In the genomic region with DNA sequence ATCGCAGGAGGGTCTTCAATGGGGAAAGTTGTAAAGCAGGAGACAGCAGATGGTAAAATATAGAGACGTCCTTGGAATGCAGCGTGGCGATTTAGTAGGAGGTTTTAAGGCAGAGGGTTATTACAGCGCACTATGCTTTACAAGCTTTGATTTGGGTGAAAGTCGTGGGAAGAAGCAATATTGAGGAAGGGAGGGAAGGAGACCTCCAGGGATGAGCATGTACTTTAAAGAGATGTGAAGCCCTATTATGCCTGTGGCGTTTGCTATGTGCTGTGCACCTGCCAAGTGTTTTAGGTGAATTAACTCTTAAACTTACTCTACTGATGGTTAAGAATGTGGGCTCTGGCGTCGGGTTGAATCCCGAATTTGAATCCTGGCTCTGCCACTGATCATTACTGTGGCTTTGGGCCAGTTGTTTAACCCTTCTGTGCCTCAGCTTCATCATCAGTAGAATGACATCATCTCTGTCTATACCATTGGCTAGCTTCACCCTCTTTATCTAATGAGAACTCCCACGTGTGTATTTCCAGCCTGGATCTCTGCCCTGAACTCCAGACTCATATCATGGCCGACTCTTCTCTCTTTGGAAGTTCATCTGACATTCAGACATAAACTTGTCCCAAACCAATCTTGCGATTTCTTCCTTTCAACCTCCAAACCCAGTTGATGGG, we compare ENCODE assay signal across 10 cellular contexts. TPM values are rescaled to one million over a fixed set of nuclear protein-coding genes. Genes with fewer than 3 reads are reported as not detected.
DNase-seq lines count a peak whose midpoint lies in the region; ATAC-seq, FAIRE-seq and TF ChIP-seq lines count a peak whose summit lies in the region.
"Had no signal": no experiment of that assay in that cellular context is flagged by ENCODE, and none has a peak within 500 bp of the region (broad histone marks: within the 10 kb centered on the region; RNA-seq: fewer than 3 reads in every experiment).

No MANE protein-coding gene starts in this region.

- H3K4me3 ChIP-seq in SJCRH30: peak overlapping the region; percentile 85
- H3K4me3 ChIP-seq in heart right ventricle: peak overlapping the region; percentile 61 to 94 (median 79)
- peak overlapping the region; percentile 77 to 83 for H3K4me3 ChIP-seq in small intestine (ENCODE audit: low read depth in 1 of 2, low read length in 2 of 2)

- H3K9me3 ChIP-seq in SJCRH30 (replicated peaks): no peaks in the 10 kb centered on the region
- H3K9me3 ChIP-seq in heart right ventricle: no peaks in the 10 kb centered on the region
- H3K9me3 ChIP-seq in small intestine (ENCODE audit: control insufficient read depth, low read depth): no peaks in the 10 kb centered on the region

- H3K27me3 ChIP-seq in SJCRH30 (no peaks in the 10 kb centered on the region), heart right ventricle (peaks cover 0 to 16% (median 0%) of the 10 kb centered on the region in 7 donors), small intestine (ENCODE audit: control insufficient read depth in 2 of 2, insufficient read depth in 2 of 2, low read length in 2 of 2) (no peaks in the 10 kb centered on the region)

- WGBS in heart right ventricle, 2 donors: 8 to 10% methylated on average over 13 of the region's 13 CpGs
- 11 to 13% (median 12%) methylated on average over 13 of the region's 13 CpGs for WGBS in small intestine, 3 donors

- FAIRE-seq in GM19239 (lab: Jason Lieb, UNC) (peak; percentile 8), small intestine (lab: Jason Lieb, UNC) (no peak)

- DNase-seq in GM19239 (ENCODE audit: insufficient read length, low spot score) (no peak), SJCRH30 (no peak), heart right ventricle (no peak), small intestine (peak; percentile 39)
- DNase-seq in activated CD4-positive, alpha-beta T cell treated with anti-CD3 and anti-CD28 coated beads, Interleukin-2, amount 50 U/mL, for 4 hours: no peak

- intact Hi-C loops in heart right ventricle (cut with DNase I): loop anchor here in 2 of 10 donors (5.0 kb wide), 2 partner anchors 69 to 134 kb away; a partner anchor contains a TSS

- ATAC-seq in heart right ventricle (no peak), GM21737 (IDR thresholded peaks at IDR 0.05; ENCODE audit: unreplicated experiment) (no peak), esophagus mucosa (no peak)
- ATAC-seq in activated CD4-positive, CD25-positive, alpha-beta regulatory T cell treated with anti-CD3 and anti-CD28 coated beads, Interleukin-2, amount 50 U/mL, for 24 hours: no peak

- no peaks in the 10 kb centered on the region for H3K4me1 ChIP-seq in SJCRH30
- peaks cover 3 to 30% (median 21%) of the 10 kb centered on the region in 9 donors for H3K4me1 ChIP-seq in heart right ventricle
- peaks cover 2 to 9% of the 10 kb centered on the region in 2 donors for H3K4me1 ChIP-seq in small intestine (ENCODE audit: control insufficient read depth in 2 of 2, insufficient read depth in 1 of 2, low read depth in 1 of 2, low read length in 1 of 2)

- TF ChIP-seq CTCF in heart right ventricle (IDR thresholded peaks at IDR 0.05): no peak

- no peak overlapping the region for H3K27ac ChIP-seq in SJCRH30
- peak overlapping the region in 8 of 10 donors; percentile 61 to 91 (median 82) for H3K27ac ChIP-seq in heart right ventricle
- peak overlapping the region; percentile 60 to 84 for H3K27ac ChIP-seq in small intestine (ENCODE audit: low read depth in 1 of 2, low read length in 1 of 2)
- H3K27ac ChIP-seq: epithelial cell of prostate had no signal

- H3K36me3 ChIP-seq in SJCRH30 (no peaks in the 10 kb centered on the region), heart right ventricle (peaks cover 0 to 7% (median 0%) of the 10 kb centered on the region in 9 donors), small intestine (ENCODE audit: control insufficient read depth in 2 of 2, insufficient read depth in 2 of 2, low read length in 2 of 2) (no peaks in the 10 kb centered on the region)

RNA-seq across cellular contexts. Expression of a gene that starts 0.6 kb away (rescaled TPM):
- total RNA-seq in SJCRH30 (2014; rRNA removed; shearing (Covaris generic)): 3.0 and 4.0 TPM in 2 replicates
- total RNA-seq in heart right ventricle: 10 to 100 TPM in 1 of 10 donors, 1 to 10 TPM in 9; 6.6 to 10.3 (median 8.3) TPM
- 10 to 100 TPM in 1 of 2 donors, 1 to 10 TPM in 1; 7.3 to 11.6 TPM for polyA plus RNA-seq in heart right ventricle
- polyA plus RNA-seq in small intestine: 10 to 100 TPM in 1 of 3 donors, 1 to 10 TPM in 2; 7.8 to 13.3 (median 9.4) TPM
- 9.1 TPM for total RNA-seq in esophagus mucosa

RNA-seq across cellular contexts. Expression of a gene that starts 22.2 kb away (rescaled TPM):
- total RNA-seq in SJCRH30 (2014; rRNA removed; shearing (Covaris generic)): 0.02 TPM in 1 of 2 replicates, not detected in the other
- total RNA-seq in heart right ventricle (1 to 10 TPM; 4.4 to 7.8 (median 5.9) TPM), esophagus mucosa (0.40 TPM)
- polyA plus RNA-seq in heart right ventricle (1 to 10 TPM; 1.6 to 8.2 TPM), small intestine (1 to 10 TPM in 1 of 3 donors, under 1 TPM in 2; under 0.01 to 2.0 (median 0.27) TPM)

RNA-seq across cellular contexts. Expression of a gene that starts 27.0 kb away (rescaled TPM):
- not detected in 2 replicates for total RNA-seq in SJCRH30 (2014; rRNA removed; shearing (Covaris generic))
- total RNA-seq in heart right ventricle (1 to 10 TPM in 1 of 10 donors, under 1 TPM in 1, not detected in 8; 0.81 to 1.1 TPM), esophagus mucosa (not detected)
- polyA plus RNA-seq in heart right ventricle (under 1 TPM in 1 of 2 donors, not detected in 1; 0.16 TPM), small intestine (not detected)
- total RNA-seq: SK-MEL-5 had no signal

RNA-seq across cellular contexts. Expression of a gene that starts 45.0 kb away (rescaled TPM):
- total RNA-seq in SJCRH30 (2014; rRNA removed; shearing (Covaris generic)): not detected in 2 replicates
- total RNA-seq in heart right ventricle (not detected), esophagus mucosa (0.24 TPM)
- polyA plus RNA-seq in heart right ventricle (not detected), small intestine (under 1 TPM in 1 of 3 donors, not detected in 2; 0.03 TPM)
